ENCODE assay signal across 28 cellular contexts in genomic region chr2:86045541-86045940, GRCh38.
DNase-seq lines count a peak whose midpoint lies in the region; ATAC-seq and TF ChIP-seq lines count a peak whose summit lies in the region.
"Had no signal": no experiment of that assay in that cellular context is flagged by ENCODE, and none has a peak within 500 bp of the region (broad histone marks: within the 10 kb centered on the region; RNA-seq: fewer than 3 reads in every experiment).

No MANE protein-coding gene starts in this region.

- H3K36me3 Mint-ChIP-seq in activated naive CD4-positive, alpha-beta T cell treated with anti-CD3 and anti-CD28 coated beads, Interleukin-2, amount 10 ng/mL, durations not matched to agents 7 days and 5 days: peaks cover 62% of the 10 kb centered on the region
- peaks cover 36% of the 10 kb centered on the region for H3K36me3 Mint-ChIP-seq in effector memory CD8-positive, alpha-beta T cell (ENCODE audit: insufficient read depth)
- H3K36me3 Mint-ChIP-seq in stimulated activated naive B cell treated with anti-CD40 and anti-IgM and Interleukin-4, amounts not matched to agents 10 μg/mL and 1 μg/mL and 100 μg/mL, for 72 hours: peaks cover 51 to 73% of the 10 kb centered on the region in 2 donors

- ATAC-seq in effector memory CD8-positive, alpha-beta T cell (replicated peaks): no peak
- no peak for ATAC-seq in stimulated activated naive B cell treated with anti-CD40 and anti-IgM and Interleukin-4, amounts not matched to agents 10 μg/mL and 1 μg/mL and 100 μg/mL, for 72 hours (replicated peaks)
- ATAC-seq: activated T-helper 17 cell treated with anti-CD3 and anti-CD28 coated beads, Interleukin-2, amount 50 U/mL, for 72 hours; gastroesophageal sphincter; GM12878; GM23338; mucosa of descending colon; natural killer cell treated with Interleukin-12 subunit alpha and Interleukin-12 subunit beta and Interleukin-15 and Interleukin-18, amount 100 ng/mL, for 72 hours; stimulated activated naive CD8-positive, alpha-beta T cell treated with anti-CD3 and anti-CD28 coated beads, Interleukin-15, Interleukin-2, amounts not matched to agents 100 U/mL and 50 U/mL, for 24 hours had no signal

- TF ChIP-seq POLR2A in suprapubic skin (IDR thresholded peaks at IDR 0.05): no peak

- 81% methylated on average over 6 of the region's 6 CpGs for WGBS in suprapubic skin

- no peak overlapping the region for H3K4me3 Mint-ChIP-seq in activated naive CD4-positive, alpha-beta T cell treated with anti-CD3 and anti-CD28 coated beads, Interleukin-2, amount 10 ng/mL, durations not matched to agents 7 days and 5 days
- no peak overlapping the region for H3K4me3 Mint-ChIP-seq in effector memory CD8-positive, alpha-beta T cell
- no peak overlapping the region for H3K4me3 Mint-ChIP-seq in stimulated activated naive B cell treated with anti-CD40 and anti-IgM and Interleukin-4, amounts not matched to agents 10 μg/mL and 1 μg/mL and 100 μg/mL, for 72 hours
- H3K4me3 Mint-ChIP-seq: activated T-helper 17 cell treated with anti-CD3 and anti-CD28 coated beads, Interleukin-2, amount 50 U/mL, for 72 hours; dendritic cell treated with granulocyte-macrophage colony-stimulating factor and Interleukin-4, amounts not matched to agents 40 ng/mL and 50 ng/mL, for 4 days; GM23338; natural killer cell treated with Interleukin-12 subunit alpha and Interleukin-12 subunit beta and Interleukin-15 and Interleukin-18, amount 100 ng/mL, for 72 hours had no signal

- peak overlapping the region; percentile 55 for H3K27ac Mint-ChIP-seq in activated naive CD4-positive, alpha-beta T cell treated with anti-CD3 and anti-CD28 coated beads, Interleukin-2, amount 10 ng/mL, durations not matched to agents 7 days and 5 days
- H3K27ac Mint-ChIP-seq in effector memory CD8-positive, alpha-beta T cell: peak overlapping the region; percentile 31 to 89
- H3K27ac Mint-ChIP-seq in stimulated activated naive B cell treated with anti-CD40 and anti-IgM and Interleukin-4, amounts not matched to agents 10 μg/mL and 1 μg/mL and 100 μg/mL, for 72 hours: no peak overlapping the region
- H3K27ac Mint-ChIP-seq: activated T-helper 17 cell treated with anti-CD3 and anti-CD28 coated beads, Interleukin-2, amount 50 U/mL, for 72 hours; GM23338; natural killer cell treated with Interleukin-12 subunit alpha and Interleukin-12 subunit beta and Interleukin-15 and Interleukin-18, amount 100 ng/mL, for 72 hours had no signal

- no peak for TF ChIP-seq EP300 in suprapubic skin (IDR thresholded peaks at IDR 0.05)

- DNase-seq in activated naive CD4-positive, alpha-beta T cell treated with anti-CD3 and anti-CD28 coated beads, Interleukin-2, amount 10 ng/mL, durations not matched to agents 7 days and 5 days: no peak
- DNase-seq in activated naive CD4-positive, alpha-beta T cell treated with anti-CD3 and anti-CD28 coated beads, Interleukin-2, amount 50 U/mL, for 16 hours: no peak
- DNase-seq in effector memory CD8-positive, alpha-beta T cell: no peak
- peak; percentile 24 to 50 for DNase-seq in suprapubic skin (ENCODE audit: low spot score in 2 of 2)
- no peak for DNase-seq in stimulated activated naive B cell treated with anti-CD40 and anti-IgM and Interleukin-4, amounts not matched to agents 10 μg/mL and 1 μg/mL and 100 μg/mL, for 72 hours
- DNase-seq in effector CD4-positive, alpha-beta T cell: no peak
- DNase-seq: ACHN; central memory CD4-positive, alpha-beta T cell; DMS153; IMR-90; mucosa of descending colon; NCI-H146; NCI-H2107; NCI-H345; NCI-H69; PC-9; Right ventricle myocardium superior; stimulated activated naive CD8-positive, alpha-beta T cell treated with anti-CD3 and anti-CD28 coated beads, Interleukin-15, Interleukin-2, amounts not matched to agents 100 U/mL and 50 U/mL, for 24 hours had no signal

- H3K79me2 ChIP-seq in KMS-11 (ENCODE audit: insufficient read depth, low read depth): 0 out of 2 replicates have a peak, but pooled peaks cover 8% of the 10 kb centered on the region

- H3K4me3 ChIP-seq in KMS-11 (IDR thresholded peaks at IDR 0.05; ENCODE audit: insufficient read depth, low read depth, low read length) (no peak overlapping the region), suprapubic skin (no peak overlapping the region)
- H3K4me3 ChIP-seq: gastroesophageal sphincter, GM12878, GM23338, lung, mucosa of descending colon, PC-9, thoracic aorta, uterus had no signal

- TF ChIP-seq CTCF in KMS-11 (conservative IDR thresholded peaks at IDR 0.05; ENCODE audit: low read depth, low read length) (no peak), suprapubic skin (IDR thresholded peaks at IDR 0.05) (no peak)

- H3K27me3 ChIP-seq in KMS-11 (ENCODE audit: insufficient read depth, low read depth) (no peaks in the 10 kb centered on the region), suprapubic skin (no peaks in the 10 kb centered on the region)
- H3K27me3 ChIP-seq: gastroesophageal sphincter, uterus had no signal

- H3K27me3 Mint-ChIP-seq in activated naive CD4-positive, alpha-beta T cell treated with anti-CD3 and anti-CD28 coated beads, Interleukin-2, amount 10 ng/mL, durations not matched to agents 7 days and 5 days: no peaks in the 10 kb centered on the region
- H3K27me3 Mint-ChIP-seq in effector memory CD8-positive, alpha-beta T cell: no peaks in the 10 kb centered on the region
- H3K27me3 Mint-ChIP-seq in stimulated activated naive B cell treated with anti-CD40 and anti-IgM and Interleukin-4, amounts not matched to agents 10 μg/mL and 1 μg/mL and 100 μg/mL, for 72 hours: no peaks in the 10 kb centered on the region
- H3K27me3 Mint-ChIP-seq: activated T-helper 17 cell treated with anti-CD3 and anti-CD28 coated beads, Interleukin-2, amount 50 U/mL, for 72 hours; dendritic cell treated with granulocyte-macrophage colony-stimulating factor and Interleukin-4, amounts not matched to agents 40 ng/mL and 50 ng/mL, for 4 days; natural killer cell treated with Interleukin-12 subunit alpha and Interleukin-12 subunit beta and Interleukin-15 and Interleukin-18, amount 100 ng/mL, for 72 hours had no signal

- H3K9me3 ChIP-seq in suprapubic skin: no peaks in the 10 kb centered on the region
- H3K9me3 ChIP-seq: gastroesophageal sphincter, mucosa of descending colon, thoracic aorta, uterus had no signal

- H2AFZ ChIP-seq in KMS-11 (ENCODE audit: low read depth): no peak overlapping the region
- H2AFZ ChIP-seq: GM23338, PC-9 had no signal

- peak overlapping the region; percentile 36; the same call in 1 of the 2 replicates for H3K4me2 ChIP-seq in KMS-11
- H3K4me2 ChIP-seq: GM23338, PC-9 had no signal

- H3K4me1 ChIP-seq in KMS-11 (ENCODE audit: low read depth, poor library complexity, severe bottlenecking) (peaks cover 94% of the 10 kb centered on the region), suprapubic skin (no peaks in the 10 kb centered on the region)

- H3K27ac ChIP-seq in KMS-11: peak overlapping the region; percentile 86
- H3K27ac ChIP-seq in suprapubic skin: no peak overlapping the region
- H3K27ac ChIP-seq: gastroesophageal sphincter, PC-9, thoracic aorta had no signal

- peaks cover 23% of the 10 kb centered on the region for H3K4me1 Mint-ChIP-seq in activated naive CD4-positive, alpha-beta T cell treated with anti-CD3 and anti-CD28 coated beads, Interleukin-2, amount 10 ng/mL, durations not matched to agents 7 days and 5 days
- peaks cover 8 to 9% of the 10 kb centered on the region in 2 donors for H3K4me1 Mint-ChIP-seq in effector memory CD8-positive, alpha-beta T cell (ENCODE audit: low read depth in 2 of 2)
- peaks cover 8 to 14% of the 10 kb centered on the region in 2 donors for H3K4me1 Mint-ChIP-seq in stimulated activated naive B cell treated with anti-CD40 and anti-IgM and Interleukin-4, amounts not matched to agents 10 μg/mL and 1 μg/mL and 100 μg/mL, for 72 hours
- H3K4me1 Mint-ChIP-seq: GM23338 had no signal

- no peaks in the 10 kb centered on the region for H4K20me1 ChIP-seq in KMS-11 (ENCODE audit: insufficient read depth)

- H3K36me3 ChIP-seq in KMS-11 (ENCODE audit: insufficient read depth) (peaks cover 3% of the 10 kb centered on the region), suprapubic skin (peaks cover 91% of the 10 kb centered on the region)
- H3K36me3 ChIP-seq: uterus had no signal

- CTCF ChIA-PET in activated naive CD4-positive, alpha-beta T cell treated with anti-CD3 and anti-CD28 coated beads, Interleukin-2, amount 10 ng/mL, durations not matched to agents 7 days and 5 days (lab: Charles Lee): interaction anchor here (1.2 to 2.2 kb wide), 3 partner anchors 34 to 218 kb away, joined by 3 to 6 read pairs (median 5); partner anchors contain the start of gene ST3GAL5

- H3K9me3 Mint-ChIP-seq in activated naive CD4-positive, alpha-beta T cell treated with anti-CD3 and anti-CD28 coated beads, Interleukin-2, amount 10 ng/mL, durations not matched to agents 7 days and 5 days: no peaks in the 10 kb centered on the region
- no peaks in the 10 kb centered on the region for H3K9me3 Mint-ChIP-seq in effector memory CD8-positive, alpha-beta T cell
- no peaks in the 10 kb centered on the region for H3K9me3 Mint-ChIP-seq in stimulated activated naive B cell treated with anti-CD40 and anti-IgM and Interleukin-4, amounts not matched to agents 10 μg/mL and 1 μg/mL and 100 μg/mL, for 72 hours
- H3K9me3 Mint-ChIP-seq: activated T-helper 17 cell treated with anti-CD3 and anti-CD28 coated beads, Interleukin-2, amount 50 U/mL, for 72 hours; dendritic cell treated with granulocyte-macrophage colony-stimulating factor and Interleukin-4, amounts not matched to agents 40 ng/mL and 50 ng/mL, for 4 days; GM23338; natural killer cell treated with Interleukin-12 subunit alpha and Interleukin-12 subunit beta and Interleukin-15 and Interleukin-18, amount 100 ng/mL, for 72 hours had no signal

- peak overlapping the region; percentile 41; the same call in 1 of the 2 replicates for H3K9ac ChIP-seq in KMS-11

Comparison
In these comparisons a context has a peak if more than half of its experiments do, and no peak if none do; other contexts are left out.
1. DNase-seq: peak in suprapubic skin (2 of 2); none in activated naive CD4-positive, alpha-beta T cell treated with anti-CD3 and anti-CD28 coated beads, Interleukin-2, amount 10 ng/mL, durations not matched to agents 7 days and 5 days (single experiment), activated naive CD4-positive, alpha-beta T cell treated with anti-CD3 and anti-CD28 coated beads, Interleukin-2, amount 50 U/mL, for 16 hours (single experiment), effector memory CD8-positive, alpha-beta T cell (0 of 3), stimulated activated naive B cell treated with anti-CD40 and anti-IgM and Interleukin-4, amounts not matched to agents 10 μg/mL and 1 μg/mL and 100 μg/mL, for 72 hours (single experiment) and effector CD4-positive, alpha-beta T cell (single experiment).